8 cellular contexts compared by ENCODE assay signal in genomic region chr12:76455582-76456345, GRCh38.
DNase-seq lines count a peak whose midpoint lies in the region; ATAC-seq and TF ChIP-seq lines count a peak whose summit lies in the region.

No MANE protein-coding gene starts in this region.

- ATAC-seq in GM18517 (IDR thresholded peaks at IDR 0.05; ENCODE audit: unreplicated experiment) = peak; percentile 93
- ATAC-seq in HG02885 (IDR thresholded peaks at IDR 0.05; ENCODE audit: poor library complexity, unreplicated experiment) = peak; percentile 97
- ATAC-seq in T-helper 17 cell = peak; percentile 68
- ATAC-seq in natural killer cell treated with Interleukin-12 subunit alpha and Interleukin-12 subunit beta and Interleukin-15 and Interleukin-18, amount 100 ng/mL, for 72 hours = peak; percentile 69 to 87

- H3K36me3 Mint-ChIP-seq in T-helper 17 cell (ENCODE audit: low read depth) = peaks cover 6% of the 10 kb centered on the region
- no peaks in the 10 kb centered on the region for H3K36me3 Mint-ChIP-seq in natural killer cell treated with Interleukin-12 subunit alpha and Interleukin-12 subunit beta and Interleukin-15 and Interleukin-18, amount 100 ng/mL, for 72 hours

- no peaks in the 10 kb centered on the region for H3K9me3 ChIP-seq in T-helper 17 cell (ENCODE audit: control insufficient read depth, low read length, poor library complexity, severe bottlenecking)

- no peak for TF ChIP-seq POLR2A in erythroblast (IDR thresholded peaks at IDR 0.05; ENCODE audit: low read length)

- H3K9me3 Mint-ChIP-seq in natural killer cell treated with Interleukin-12 subunit alpha and Interleukin-12 subunit beta and Interleukin-15 and Interleukin-18, amount 100 ng/mL, for 72 hours = no peaks in the 10 kb centered on the region

- DNase-seq in CD1c-positive myeloid dendritic cell (ENCODE audit: extremely low spot score) = peak; percentile 46
- peak; percentile 5 to 77 (median 21) for DNase-seq in NCI-H1417 (lab: John Stamatoyannopoulos, UW)
- DNase-seq in T-helper 17 cell = no peak
- DNase-seq in erythroblast (lab: John Stamatoyannopoulos, UW) = peak; percentile 48 to 69
- no peak for DNase-seq in natural killer cell treated with Interleukin-12 subunit alpha and Interleukin-12 subunit beta and Interleukin-15 and Interleukin-18, amount 100 ng/mL, for 72 hours (ENCODE audit: low spot score)
- no peak for DNase-seq in GM19240 (ENCODE audit: insufficient read length, low spot score)

- no peak overlapping the region for H3K4me3 Mint-ChIP-seq in T-helper 17 cell
- no peak overlapping the region for H3K4me3 Mint-ChIP-seq in natural killer cell treated with Interleukin-12 subunit alpha and Interleukin-12 subunit beta and Interleukin-15 and Interleukin-18, amount 100 ng/mL, for 72 hours

- H3K4me1 Mint-ChIP-seq in T-helper 17 cell = peaks cover 19% of the 10 kb centered on the region
- peaks cover 18 to 22% of the 10 kb centered on the region in 2 donors for H3K4me1 Mint-ChIP-seq in natural killer cell treated with Interleukin-12 subunit alpha and Interleukin-12 subunit beta and Interleukin-15 and Interleukin-18, amount 100 ng/mL, for 72 hours (ENCODE audit: low read depth in 2 of 2)

- peak overlapping the region; percentile 78 for H3K27ac Mint-ChIP-seq in T-helper 17 cell
- H3K27ac Mint-ChIP-seq in natural killer cell treated with Interleukin-12 subunit alpha and Interleukin-12 subunit beta and Interleukin-15 and Interleukin-18, amount 100 ng/mL, for 72 hours = no peak overlapping the region

- H3K27me3 Mint-ChIP-seq in T-helper 17 cell = no peaks in the 10 kb centered on the region
- no peaks in the 10 kb centered on the region for H3K27me3 Mint-ChIP-seq in natural killer cell treated with Interleukin-12 subunit alpha and Interleukin-12 subunit beta and Interleukin-15 and Interleukin-18, amount 100 ng/mL, for 72 hours

Comparison
In these comparisons a context has a peak if more than half of its experiments do, and no peak if none do; other contexts are left out.
1. DNase-seq: peak in CD1c-positive myeloid dendritic cell (single experiment), NCI-H1417 (3 of 3) and erythroblast (2 of 2); none in T-helper 17 cell (0 of 3), natural killer cell treated with Interleukin-12 subunit alpha and Interleukin-12 subunit beta and Interleukin-15 and Interleukin-18, amount 100 ng/mL, for 72 hours (single experiment) and GM19240 (single experiment).
2. Peak in every context shown above with its lines, with median percentiles within 50 percentile points of each other: ATAC-seq.